Comparison of ENCODE assay signal across 19 cellular contexts in genomic region chr22:28188480-28188879, GRCh38.
DNase-seq lines count a peak whose midpoint lies in the region; ATAC-seq and TF ChIP-seq lines count a peak whose summit lies in the region.
"Had no signal": no experiment of that assay in that cellular context is flagged by ENCODE, and none has a peak within 500 bp of the region (broad histone marks: within the 10 kb centered on the region; RNA-seq: fewer than 3 reads in every experiment).

No MANE protein-coding gene starts in this region.

- H3K4me1 ChIP-seq in iPS-20b (ENCODE audit: insufficient read depth, low read length) (peaks cover 12% of the 10 kb centered on the region; the same call in 1 of the 2 replicates), neuronal stem cell (ENCODE audit: control insufficient read depth in 2 of 2, insufficient read depth in 1 of 2, low read depth in 1 of 2, low read length in 2 of 2) (peaks cover 5 to 7% of the 10 kb centered on the region in 2 donors), stomach (no peaks in the 10 kb centered on the region)
- H3K4me1 ChIP-seq: Caco-2, SJCRH30 had no signal

- H3K23ac ChIP-seq in neuronal stem cell (ENCODE audit: low read depth, low read length, poor library complexity) = no peak overlapping the region

- no CpG with 5 or more reads among the region's 4 CpGs for WGBS in neuronal stem cell (ENCODE audit: extremely low coverage in 2 of 2, insufficient read length in 2 of 2, insufficient replicate concordance in 1 of 2), 2 donors
- 64 to 84% (median 80%) methylated on average over 4 of the region's 4 CpGs for WGBS in stomach, 5 donors

- H3K9me3 ChIP-seq in iPS-20b (ENCODE audit: insufficient read depth, low read depth, low read length) = peaks cover 10% of the 10 kb centered on the region; the same call in 1 of the 2 replicates
- H3K9me3 ChIP-seq in neuronal stem cell (replicated peaks in 1 of 2; ENCODE audit: control insufficient read depth in 2 of 2, insufficient read depth in 1 of 2, low read depth in 1 of 2, low read length in 2 of 2) = peaks cover 0 to 12% of the 10 kb centered on the region in 2 donors
- no peaks in the 10 kb centered on the region for H3K9me3 ChIP-seq in stomach
- H3K9me3 ChIP-seq: Caco-2, SJCRH30 had no signal

- H3K79me1 ChIP-seq in neuronal stem cell (ENCODE audit: low read depth, low read length) = no peaks in the 10 kb centered on the region

- no peak for TF ChIP-seq CTCF in stomach (IDR thresholded peaks at IDR 0.05)

- H3K18ac ChIP-seq in neuronal stem cell (ENCODE audit: low read length) = no peak overlapping the region

- H2BK15ac ChIP-seq in neuronal stem cell (ENCODE audit: low read length) = no peak overlapping the region

- no peaks in the 10 kb centered on the region for H3K27me3 ChIP-seq in iPS-20b (ENCODE audit: insufficient read depth, low read length)
- H3K27me3 ChIP-seq in neuronal stem cell (ENCODE audit: control insufficient read depth in 3 of 3, insufficient read depth in 3 of 3, low read depth in 1 of 3, low read length in 3 of 3) = no peaks in the 10 kb centered on the region
- H3K27me3 ChIP-seq in stomach = no peaks in the 10 kb centered on the region
- H3K27me3 ChIP-seq: SJCRH30 had no signal

- DNase-seq in NCI-H2171 treated with DMSO at 0.1 percent for 48 hours (lab: John Stamatoyannopoulos, UW) = peak; percentile 13
- no peak for DNase-seq in NCI-H2171 (lab: John Stamatoyannopoulos, UW)
- DNase-seq in NCI-H69 (lab: John Stamatoyannopoulos, UW) = peak; percentile 78
- DNase-seq in neuronal stem cell (ENCODE audit: low spot score) = peak; percentile 24
- no peak for DNase-seq in SHP77 (lab: John Stamatoyannopoulos, UW)
- DNase-seq in stomach = no peak
- DNase-seq: 8988T; Caco-2; CD4-positive, CD25-positive, alpha-beta regulatory T cell; DMS153; GF-D8; HFFc6; KBM-7; NCI-H1694 treated with DMSO at 0.1 percent for 48 hours; NCI-H82 had no signal

- no peak overlapping the region for H2BK12ac ChIP-seq in neuronal stem cell (ENCODE audit: low read length)

- H2BK5ac ChIP-seq in neuronal stem cell (ENCODE audit: low read length) = no peak overlapping the region

- TF ChIP-seq POLR2A in stomach (IDR thresholded peaks at IDR 0.05) = no peak

- no peak overlapping the region for H4K91ac ChIP-seq in neuronal stem cell (ENCODE audit: low read depth, low read length, poor library complexity)

- H4K8ac ChIP-seq in neuronal stem cell (ENCODE audit: low read depth, low read length) = no peak overlapping the region

- intact Hi-C loops in stomach (cut with DNase I; ENCODE audit: low total_unique reads) = no loop called here

- H3K14ac ChIP-seq in neuronal stem cell (ENCODE audit: low read length) = no peak overlapping the region

- no peak overlapping the region for H2AK5ac ChIP-seq in neuronal stem cell (ENCODE audit: low read depth, low read length)

- no peak overlapping the region for H3K27ac ChIP-seq in iPS-20b (ENCODE audit: low read length)
- peak overlapping the region; percentile 37 for H3K27ac ChIP-seq in neuronal stem cell (replicated peaks; ENCODE audit: low read length)
- no peak overlapping the region for H3K27ac ChIP-seq in stomach
- H3K27ac ChIP-seq: SJCRH30 had no signal

- H3K4ac ChIP-seq in neuronal stem cell (ENCODE audit: low read length) = no peak overlapping the region

- ATAC-seq in GM21576 (IDR thresholded peaks at IDR 0.05; ENCODE audit: unreplicated experiment) = no peak
- ATAC-seq: HepG2 had no signal

- H2BK120ac ChIP-seq in neuronal stem cell (ENCODE audit: low read depth, low read length) = no peak overlapping the region

- no peak overlapping the region for H3K4me2 ChIP-seq in neuronal stem cell (ENCODE audit: insufficient read depth, low read length, poor library complexity, severe bottlenecking)

- H2AFZ ChIP-seq in neuronal stem cell (ENCODE audit: low read length) = no peak overlapping the region

- H3K9ac ChIP-seq in iPS-20b (ENCODE audit: low read depth, low read length) (0 out of 2 replicates have a peak overlapping the region, but pooled peaks have one; percentile 5), neuronal stem cell (ENCODE audit: low read depth, low read length, poor library complexity) (no peak overlapping the region)

- TF ChIP-seq EP300 in stomach (IDR thresholded peaks at IDR 0.05) = no peak

- H3K36me3 ChIP-seq in iPS-20b (ENCODE audit: insufficient read depth, low read depth, low read length) (no peaks in the 10 kb centered on the region), neuronal stem cell (replicated peaks in 1 of 2; ENCODE audit: control insufficient read depth in 2 of 2, insufficient read depth in 2 of 2, low read length in 2 of 2) (no peaks in the 10 kb centered on the region), stomach (no peaks in the 10 kb centered on the region)
- H3K36me3 ChIP-seq: SJCRH30 had no signal

- H3K4me3 ChIP-seq in iPS-20b (ENCODE audit: low read length) = no peak overlapping the region; the same call in 1 of the 2 replicates
- H3K4me3 ChIP-seq in neuronal stem cell (ENCODE audit: low read length in 2 of 2) = no peak overlapping the region
- H3K4me3 ChIP-seq in stomach = no peak overlapping the region
- H3K4me3 ChIP-seq: SJCRH30 had no signal

Comparison
In these comparisons a context has a peak if more than half of its experiments do, and no peak if none do; other contexts are left out.
1. DNase-seq: peak in NCI-H2171 treated with DMSO at 0.1 percent for 48 hours (single experiment), NCI-H69 (single experiment) and neuronal stem cell (single experiment); none in NCI-H2171 (single experiment), SHP77 (0 of 2) and stomach (single experiment).